Comparison of ENCODE assay signal across 9 cellular contexts in the genomic region with DNA sequence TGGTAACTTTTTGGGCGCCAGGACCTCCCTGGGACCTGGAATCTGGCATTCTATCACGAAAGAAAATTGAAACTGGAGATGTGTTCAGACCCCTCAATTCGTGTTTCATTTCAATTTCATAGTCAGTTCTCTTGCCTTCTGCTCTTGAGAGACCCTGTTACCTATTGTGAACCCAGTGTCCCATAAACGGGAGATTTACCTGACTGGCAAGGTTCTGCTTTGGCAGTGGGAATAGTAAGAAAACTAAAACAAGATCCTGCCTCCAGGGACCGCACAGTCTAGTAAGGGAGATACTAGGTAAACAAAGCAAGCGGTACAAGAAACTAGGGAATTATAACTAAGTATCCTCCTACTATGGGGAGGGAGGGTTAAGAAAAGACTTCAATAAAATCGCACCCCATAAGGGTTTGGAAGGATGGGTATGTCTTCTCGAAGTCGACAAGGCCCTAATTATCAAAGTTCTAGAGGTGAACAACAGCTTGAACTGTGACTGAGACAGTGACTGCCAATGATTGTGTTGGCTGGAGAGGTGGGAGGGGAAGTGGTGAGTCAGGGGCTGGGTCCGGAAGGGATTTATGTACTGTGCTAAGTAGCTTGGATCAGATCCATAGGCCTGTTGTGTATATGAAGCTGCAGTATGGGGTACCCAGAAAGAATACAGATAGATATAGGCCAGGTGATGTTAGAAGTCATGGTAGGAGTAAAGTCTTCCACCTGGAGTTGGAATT. TPM values are rescaled to one million over a fixed set of nuclear protein-coding genes. Genes with fewer than 3 reads are reported as not detected.
DNase-seq lines count a peak whose midpoint lies in the region; ATAC-seq and TF ChIP-seq lines count a peak whose summit lies in the region.
"Had no signal": no experiment of that assay in that cellular context is flagged by ENCODE, and none has a peak within 500 bp of the region (broad histone marks: within the 10 kb centered on the region; RNA-seq: fewer than 3 reads in every experiment).

No MANE protein-coding gene starts in this region.

- H4K8ac ChIP-seq in mesendoderm (ENCODE audit: low read depth, low read length) = no peak overlapping the region

- H3K27ac ChIP-seq in esophagus muscularis mucosa (replicated peaks in 1 of 4) (peak overlapping the region; percentile 58 to 81 (median 63)), mesendoderm (ENCODE audit: low read depth, low read length) (peak overlapping the region; percentile 66), urinary bladder (ENCODE audit: low read depth) (peak overlapping the region; percentile 91)
- H3K27ac ChIP-seq: 22Rv1 had no signal

- H3K18ac ChIP-seq in mesendoderm (ENCODE audit: low read length) = peak overlapping the region; percentile 99

- peaks cover 29% of the 10 kb centered on the region for H3K79me2 ChIP-seq in mesendoderm (ENCODE audit: control insufficient read depth, insufficient read depth, low read length)

- H3K4me3 ChIP-seq in esophagus muscularis mucosa = peak overlapping the region; percentile 57 to 60 (median 58)
- peak overlapping the region; percentile 83 for H3K4me3 ChIP-seq in mesendoderm (ENCODE audit: low read length)
- H3K4me3 ChIP-seq in urinary bladder (ENCODE audit: low read depth, low read length) = peak overlapping the region; percentile 79

- WGBS in esophagus muscularis mucosa = 29% methylated on average over 10 of the region's 10 CpGs
- no CpG with 5 or more reads among the region's 10 CpGs for WGBS in mesendoderm (ENCODE audit: extremely low coverage, insufficient coverage, low lambda C conversion rate)
- 23% methylated on average over 10 of the region's 10 CpGs for WGBS in urinary bladder

- peak overlapping the region; percentile 92 for H3K56ac ChIP-seq in mesendoderm (ENCODE audit: low read length)

- H3K4ac ChIP-seq in mesendoderm (ENCODE audit: low read depth, low read length) = peak overlapping the region; percentile 73

- no peak overlapping the region for H3K23ac ChIP-seq in mesendoderm (ENCODE audit: low read length)

- peaks cover 3% of the 10 kb centered on the region for H3K79me1 ChIP-seq in mesendoderm (ENCODE audit: low read length)

- DNase-seq in NCI-H1417 (lab: John Stamatoyannopoulos, UW) (peak in 2 of 3 experiments; percentile 52 to 68), NCI-H1417 treated with DMSO at 0.1 percent for 48 hours (lab: John Stamatoyannopoulos, UW) (no peak), esophagus muscularis mucosa (ENCODE audit: extremely low spot score) (no peak), mesendoderm (peak; percentile 77), GM20000 (ENCODE audit: low spot score) (no peak)

- H3K9ac ChIP-seq in mesendoderm (ENCODE audit: low read length) = peak overlapping the region; percentile 93

- no peak overlapping the region for H4K5ac ChIP-seq in mesendoderm (ENCODE audit: low read length)

- TF ChIP-seq CTCF in esophagus muscularis mucosa (IDR thresholded peaks at IDR 0.05) (no peak), GM20000 (IDR thresholded peaks at IDR 0.05; ENCODE audit: extremely low read depth, missing control alignments) (no peak)

- H3K4me1 ChIP-seq in esophagus muscularis mucosa (peaks cover 3 to 15% (median 12%) of the 10 kb centered on the region in 4 donors), mesendoderm (ENCODE audit: control insufficient read depth, low read depth, low read length) (peaks cover 14% of the 10 kb centered on the region), urinary bladder (ENCODE audit: insufficient read depth) (no peaks in the 10 kb centered on the region)

- TF ChIP-seq POLR2A in esophagus muscularis mucosa (IDR thresholded peaks at IDR 0.05; ENCODE audit: low read depth) = no peak

- intact Hi-C loops in esophagus muscularis mucosa (cut with DNase I) = no loop called here

- H3K27me3 ChIP-seq in esophagus muscularis mucosa (peaks cover 0 to 14% (median 5%) of the 10 kb centered on the region in 4 donors), mesendoderm (ENCODE audit: insufficient read depth, low read length, poor library complexity) (no peaks in the 10 kb centered on the region)

- H2BK5ac ChIP-seq in mesendoderm (ENCODE audit: low read length) = peak overlapping the region; percentile 86

- H2BK15ac ChIP-seq in mesendoderm (replicated peaks; ENCODE audit: low read depth) = peak overlapping the region; percentile 61

- no peaks in the 10 kb centered on the region for H3K36me3 ChIP-seq in esophagus muscularis mucosa
- no peaks in the 10 kb centered on the region for H3K36me3 ChIP-seq in mesendoderm (ENCODE audit: control insufficient read depth, insufficient read depth, low read length)
- no peaks in the 10 kb centered on the region for H3K36me3 ChIP-seq in urinary bladder (ENCODE audit: insufficient read depth)

- H3K4me2 ChIP-seq in mesendoderm (ENCODE audit: low read length) = peak overlapping the region; percentile 18

- H3K9me3 ChIP-seq in esophagus muscularis mucosa = no peaks in the 10 kb centered on the region

- TF ChIP-seq EP300 in esophagus muscularis mucosa (IDR thresholded peaks at IDR 0.05) = no peak

- peak overlapping the region; percentile 90 for H2BK120ac ChIP-seq in mesendoderm (ENCODE audit: low read depth, low read length)

- H2AK5ac ChIP-seq in mesendoderm (ENCODE audit: low read length) = peak overlapping the region; percentile 18

- no peak for ATAC-seq in GM18498 (IDR thresholded peaks at IDR 0.05; ENCODE audit: unreplicated experiment)
- ATAC-seq in HG02759 (IDR thresholded peaks at IDR 0.05; ENCODE audit: unreplicated experiment) = no peak

RNA-seq across cellular contexts. Expression of a gene that starts 0.8 kb away (rescaled TPM):
- total RNA-seq in esophagus muscularis mucosa = 10 to 100 TPM in 1 of 4 donors, 1 to 10 TPM in 3; 5.8 to 12.1 (median 6.9) TPM
- polyA plus RNA-seq in mesendoderm (2013, experiment 1 of 2) = 15.0 TPM
- 14.2 TPM for polyA plus RNA-seq in mesendoderm (2013, experiment 2 of 2)
- 39.7 TPM for total RNA-seq in urinary bladder
- polyA plus RNA-seq in urinary bladder = 7.8 TPM

Comparison
In these comparisons a context has a peak if more than half of its experiments do, and no peak if none do; other contexts are left out.
1. DNase-seq: peak in NCI-H1417 (2 of 3) and mesendoderm (single experiment); none in NCI-H1417 treated with DMSO at 0.1 percent for 48 hours (single experiment), esophagus muscularis mucosa (single experiment) and GM20000 (single experiment).
2. Peak in every context shown above with its lines, with median percentiles within 50 percentile points of each other: H3K27ac ChIP-seq and H3K4me3 ChIP-seq.